In genomic region chr2:238478216-238478615, GRCh38 we compare ENCODE assay signal across 1 cellular context.
TF ChIP-seq lines count a peak whose summit lies in the region.

No MANE protein-coding gene starts in this region.

TF ChIP-seq in HepG2, 621 proteins besides CTCF, POLR2A, EP300 and RAD21 (continued from another document):
- TF ChIP-seq PRDM10 (CRISPR knock-in tag; IDR thresholded peaks at IDR 0.05; ENCODE audit: low read depth) (no peak), MAFF (IDR thresholded peaks at IDR 0.05; ENCODE audit: low read depth, low read length) (0 out of 2 replicates have a peak, but pooled peaks have one; percentile 14), MIER3 (CRISPR knock-in tag; IDR thresholded peaks at IDR 0.05; ENCODE audit: borderline replicate concordance) (no peak), ZFYVE20 (CRISPR knock-in tag; IDR thresholded peaks at IDR 0.05; ENCODE audit: borderline replicate concordance, low read depth) (no peak), PCBP1 (IDR thresholded peaks at IDR 0.05; ENCODE audit: borderline replicate concordance, low read depth, low read length) (no peak), YY1 (IDR thresholded peaks at IDR 0.05; ENCODE audit: insufficient read depth, insufficient replicate concordance, low read depth, low read length) (no peak), POLR2AphosphoS5 (IDR thresholded peaks at IDR 0.05; ENCODE audit: low read depth, low read length) (no peak)
- TF ChIP-seq, protein P1, sequence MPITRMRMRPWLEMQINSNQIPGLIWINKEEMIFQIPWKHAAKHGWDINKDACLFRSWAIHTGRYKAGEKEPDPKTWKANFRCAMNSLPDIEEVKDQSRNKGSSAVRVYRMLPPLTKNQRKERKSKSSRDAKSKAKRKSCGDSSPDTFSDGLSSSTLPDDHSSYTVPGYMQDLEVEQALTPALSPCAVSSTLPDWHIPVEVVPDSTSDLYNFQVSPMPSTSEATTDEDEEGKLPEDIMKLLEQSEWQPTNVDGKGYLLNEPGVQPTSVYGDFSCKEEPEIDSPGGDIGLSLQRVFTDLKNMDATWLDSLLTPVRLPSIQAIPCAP (CRISPR knock-in tag; IDR thresholded peaks at IDR 0.05; ENCODE audit: low read depth) = no peak
- TF ChIP-seq, protein P2, sequence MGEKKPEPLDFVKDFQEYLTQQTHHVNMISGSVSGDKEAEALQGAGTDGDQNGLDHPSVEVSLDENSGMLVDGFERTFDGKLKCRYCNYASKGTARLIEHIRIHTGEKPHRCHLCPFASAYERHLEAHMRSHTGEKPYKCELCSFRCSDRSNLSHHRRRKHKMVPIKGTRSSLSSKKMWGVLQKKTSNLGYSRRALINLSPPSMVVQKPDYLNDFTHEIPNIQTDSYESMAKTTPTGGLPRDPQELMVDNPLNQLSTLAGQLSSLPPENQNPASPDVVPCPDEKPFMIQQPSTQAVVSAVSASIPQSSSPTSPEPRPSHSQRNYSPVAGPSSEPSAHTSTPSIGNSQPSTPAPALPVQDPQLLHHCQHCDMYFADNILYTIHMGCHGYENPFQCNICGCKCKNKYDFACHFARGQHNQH (CRISPR knock-in tag; IDR thresholded peaks at IDR 0.05) = no peak
